Comparison of ENCODE assay signal across 8 cellular contexts in genomic region chr10:60816624-60817023, GRCh38. TPM values are rescaled to one million over a fixed set of nuclear protein-coding genes. Genes with fewer than 3 reads are reported as not detected.
DNase-seq lines count a peak whose midpoint lies in the region; ATAC-seq and TF ChIP-seq lines count a peak whose summit lies in the region.

No MANE protein-coding gene starts in this region.

- in situ Hi-C loops in ACHN (cut with HindIII; ENCODE audit: low pct_ligation_motif_present, low pct_unique_long_range_greater_than_20kb, low sequenced_read_pairs) = loop anchor here (25.0 kb wide), 1 partner anchor 146 kb away; no protein-coding TSS in a partner anchor
- in situ Hi-C loops in HAP-1 (cut with MboI; ENCODE audit: low sequenced_read_pairs) = loop anchor here (25.0 kb wide), 2 partner anchors 471 to 921 kb away; no protein-coding TSS in a partner anchor

- H3K36me3 ChIP-seq in HAP-1 (replicated peaks) (no peaks in the 10 kb centered on the region), Loucy (ENCODE audit: insufficient read depth, low read length) (no peaks in the 10 kb centered on the region), SK-N-MC (ENCODE audit: insufficient read depth, low read length) (no peaks in the 10 kb centered on the region), left lung (no peaks in the 10 kb centered on the region), thoracic aorta (no peaks in the 10 kb centered on the region)

- no peak overlapping the region for H2AFZ ChIP-seq in Loucy (ENCODE audit: low read length)

- TF ChIP-seq CTCF in Loucy (conservative IDR thresholded peaks at IDR 0.05; ENCODE audit: low read length) = peak; percentile 87
- peak; percentile 58 to 78 for TF ChIP-seq CTCF in left lung (IDR thresholded peaks at IDR 0.05)
- TF ChIP-seq CTCF in thoracic aorta (IDR thresholded peaks at IDR 0.05) = peak; percentile 69

- H4K20me1 ChIP-seq in Loucy (ENCODE audit: insufficient read depth, low read length, poor library complexity, severe bottlenecking) = no peaks in the 10 kb centered on the region

- H3K79me2 ChIP-seq in Loucy (ENCODE audit: insufficient read depth, low read length) = no peaks in the 10 kb centered on the region

- intact Hi-C loops in left lung (cut with DNase I) = loop anchor here in 1 of 2 donors (5.0 kb wide), 1 partner anchor 151 kb away; no protein-coding TSS in a partner anchor

- H3K9ac ChIP-seq in Loucy (ENCODE audit: low read depth, low read length, poor library complexity, severe bottlenecking) (no peak overlapping the region), SK-N-MC (ENCODE audit: insufficient read length) (no peak overlapping the region)

- H3F3A ChIP-seq in Loucy (ENCODE audit: low read depth) = no peaks in the 10 kb centered on the region

- H3K27ac ChIP-seq in SK-N-MC (peak overlapping the region; percentile 64; the same call in 1 of the 2 replicates), left lung (peak overlapping the region in 1 of 2 donors; percentile 41), thoracic aorta (no peak overlapping the region)

- H3K9me2 ChIP-seq in Loucy (replicated peaks; ENCODE audit: low read depth, low read length) = no peaks in the 10 kb centered on the region

- DNase-seq in ACHN (peak; percentile 77), GM04504 (ENCODE audit: low read depth) (peak; percentile 85), HAP-1 (ENCODE audit: low spot score in 2 of 2) (peak; percentile 64 to 89), SK-N-MC (ENCODE audit: low read depth, low spot score) (peak; percentile 80), dedifferentiated amniotic fluid mesenchymal stem cell (ENCODE audit: extremely low spot score) (peak; percentile 90), left lung (no peak), thoracic aorta (ENCODE audit: low spot score) (no peak)

- peak; percentile 97 for ATAC-seq in left lung
- ATAC-seq in thoracic aorta (ENCODE audit: insufficient number of reproducible peaks, low FRiP score, low read depth) = peak; percentile 82

- H3K4me1 ChIP-seq in HAP-1 (peaks cover 3% of the 10 kb centered on the region; the same call in 1 of the 2 replicates), Loucy (ENCODE audit: insufficient read depth, low read length, poor library complexity, severe bottlenecking) (peaks cover 29% of the 10 kb centered on the region), left lung (peaks cover 0 to 10% of the 10 kb centered on the region in 2 donors), thoracic aorta (ENCODE audit: control insufficient read depth in 1 of 2, low read depth in 2 of 2) (peaks cover 0 to 31% of the 10 kb centered on the region in 2 donors)

- H3K4me3 ChIP-seq in HAP-1 = no peak overlapping the region
- H3K4me3 ChIP-seq in Loucy (ENCODE audit: low read length, poor library complexity, severe bottlenecking) = no peak overlapping the region
- peak overlapping the region; percentile 59 for H3K4me3 ChIP-seq in SK-N-MC
- no peak overlapping the region for H3K4me3 ChIP-seq in left lung
- H3K4me3 ChIP-seq in thoracic aorta = peak overlapping the region; percentile 21

- H3K9me3 ChIP-seq in HAP-1 = no peaks in the 10 kb centered on the region
- H3K9me3 ChIP-seq in Loucy (ENCODE audit: insufficient read depth, low read depth, low read length) = no peaks in the 10 kb centered on the region
- no peaks in the 10 kb centered on the region for H3K9me3 ChIP-seq in SK-N-MC (ENCODE audit: low read depth, low read length)
- H3K9me3 ChIP-seq in left lung = no peaks in the 10 kb centered on the region
- H3K9me3 ChIP-seq in thoracic aorta = no peaks in the 10 kb centered on the region

- no peaks in the 10 kb centered on the region for H3K27me3 ChIP-seq in HAP-1 (ENCODE audit: low read depth)
- no peaks in the 10 kb centered on the region for H3K27me3 ChIP-seq in Loucy (ENCODE audit: insufficient read depth, low read length, poor library complexity, severe bottlenecking)
- no peaks in the 10 kb centered on the region for H3K27me3 ChIP-seq in left lung
- no peaks in the 10 kb centered on the region for H3K27me3 ChIP-seq in thoracic aorta (replicated peaks; ENCODE audit: insufficient read depth)

- H3K4me2 ChIP-seq in Loucy (ENCODE audit: low read depth, low read length, poor library complexity, severe bottlenecking) = peak overlapping the region; percentile 13

RNA-seq across cellular contexts. Expression of gene CDK1, which starts 38.3 kb away (rescaled TPM):
- total RNA-seq in left lung (10 to 100 TPM in 1 of 2 donors, 1 to 10 TPM in 1; 9.2 to 32.5 TPM), thoracic aorta (1 to 10 TPM in 1 of 2 donors, under 1 TPM in 1; 0.71 to 2.0 TPM)

Comparison
In these comparisons a context has a peak if more than half of its experiments do, and no peak if none do; other contexts are left out.
1. DNase-seq: peak in ACHN (single experiment), GM04504 (single experiment), HAP-1 (2 of 2), SK-N-MC (single experiment) and dedifferentiated amniotic fluid mesenchymal stem cell (single experiment); none in left lung (0 of 2) and thoracic aorta (single experiment).
2. H3K4me3 ChIP-seq: peak in SK-N-MC (single experiment) and thoracic aorta (single experiment); none in HAP-1 (single experiment), Loucy (single experiment) and left lung (0 of 2).
3. Peak in every context shown above with its lines, with median percentiles within 50 percentile points of each other: CTCF ChIP-seq.